Comparison of ENCODE assay signal across 8 cellular contexts in the genomic region with DNA sequence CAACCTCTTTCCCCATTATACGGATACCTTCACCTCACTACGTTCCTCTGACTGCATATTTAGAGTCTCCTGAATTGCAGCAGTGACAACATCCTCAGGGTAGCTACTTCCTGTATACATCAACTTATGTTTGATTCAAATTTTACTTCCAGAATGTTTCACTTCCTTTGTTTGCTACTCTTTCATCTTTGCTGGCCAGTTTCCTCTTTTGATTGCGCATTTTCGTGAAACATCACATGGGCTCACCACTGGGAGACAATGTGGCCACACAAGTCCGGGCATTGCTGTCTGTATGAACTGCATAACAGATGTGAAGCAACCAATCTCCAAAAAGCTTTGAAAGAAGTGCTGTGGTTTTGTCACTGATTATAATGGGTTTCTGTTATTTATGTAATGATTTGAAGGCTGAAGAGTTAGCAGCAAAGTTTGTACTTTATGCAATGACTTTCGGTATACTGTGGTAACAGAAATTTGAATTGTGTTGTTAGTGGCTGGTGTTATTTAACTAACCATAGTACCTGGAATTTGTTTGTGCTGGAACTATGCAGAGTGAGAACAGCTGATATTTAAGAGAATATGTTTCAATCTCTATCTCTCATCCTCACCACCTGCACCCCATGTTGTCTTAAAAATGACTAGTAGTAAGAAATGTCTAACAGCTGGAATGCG. TPM values are rescaled to one million over a fixed set of nuclear protein-coding genes. Genes with fewer than 3 reads are reported as not detected.
DNase-seq lines count a peak whose midpoint lies in the region; ATAC-seq and TF ChIP-seq lines count a peak whose summit lies in the region.

No MANE protein-coding gene starts in this region.

- POLR2A ChIA-PET in naive thymus-derived CD4-positive, alpha-beta T cell (lab: Charles Lee): no interaction called here

- H3K36me3 ChIP-seq in naive thymus-derived CD4-positive, alpha-beta T cell (ENCODE audit: control insufficient read depth in 2 of 3, insufficient read depth in 3 of 3, low read length in 3 of 3): no peaks in the 10 kb centered on the region

- TF ChIP-seq CTCF in GM10266 (IDR thresholded peaks at IDR 0.05; ENCODE audit: control insufficient read depth, insufficient read depth, low read depth, missing control alignments): no peak

- peak overlapping the region; percentile 82 for H3K27ac ChIP-seq in angular gyrus (ENCODE audit: low read depth, low read length)
- H3K27ac ChIP-seq in naive thymus-derived CD4-positive, alpha-beta T cell (ENCODE audit: low read depth, low read length): no peak overlapping the region

- no peaks in the 10 kb centered on the region for H3K9me3 ChIP-seq in naive thymus-derived CD4-positive, alpha-beta T cell (ENCODE audit: control insufficient read depth in 2 of 3, low read length in 3 of 3)

- no peaks in the 10 kb centered on the region for H3K27me3 ChIP-seq in naive thymus-derived CD4-positive, alpha-beta T cell (ENCODE audit: control insufficient read depth in 2 of 2, insufficient read depth in 2 of 2, low read length in 2 of 2)

- peaks cover 5 to 18% (median 17%) of the 10 kb centered on the region in 7 donors for H3K4me1 Mint-ChIP-seq in naive thymus-derived CD4-positive, alpha-beta T cell

- peak overlapping the region; percentile 1 for H3K4me3 ChIP-seq in naive thymus-derived CD4-positive, alpha-beta T cell (ENCODE audit: low read length)

- H3K36me3 Mint-ChIP-seq in naive thymus-derived CD4-positive, alpha-beta T cell: peaks cover 0 to 4% (median 0%) of the 10 kb centered on the region in 5 donors

- H3K27me3 Mint-ChIP-seq in naive thymus-derived CD4-positive, alpha-beta T cell: peaks cover 0 to 18% (median 13%) of the 10 kb centered on the region in 5 donors

- H3K4me3 Mint-ChIP-seq in naive thymus-derived CD4-positive, alpha-beta T cell: peak overlapping the region in 9 of 10 donors; percentile 23 to 86 (median 55)

- peaks cover 0 to 12% of the 10 kb centered on the region in 2 donors for H3K4me1 ChIP-seq in naive thymus-derived CD4-positive, alpha-beta T cell (ENCODE audit: control insufficient read depth in 2 of 2, insufficient read depth in 2 of 2, low read length in 2 of 2)

- CTCF ChIA-PET in naive thymus-derived CD4-positive, alpha-beta T cell (lab: Charles Lee): no interaction called here

- peak; percentile 29 for DNase-seq in GM10266 (ENCODE audit: extremely low spot score)
- DNase-seq in naive thymus-derived CD4-positive, alpha-beta T cell: peak in 7 of 9 donors; percentile 24 to 67 (median 57)
- no peak for DNase-seq in kidney glomerular epithelial cell (lab: John Stamatoyannopoulos, UW)
- DNase-seq in NCI-H524 (lab: John Stamatoyannopoulos, UW): no peak
- no peak for DNase-seq in dedifferentiated amniotic fluid mesenchymal stem cell (ENCODE audit: extremely low spot score)

- ATAC-seq in GM21367 (IDR thresholded peaks at IDR 0.05; ENCODE audit: unreplicated experiment) (peak; percentile 92), HG03565 (IDR thresholded peaks at IDR 0.05; ENCODE audit: unreplicated experiment) (peak; percentile 93)
- ATAC-seq in naive thymus-derived CD4-positive, alpha-beta T cell: peak; percentile 87

- H3K9me3 Mint-ChIP-seq in naive thymus-derived CD4-positive, alpha-beta T cell: no peaks in the 10 kb centered on the region

- intact Hi-C loops in naive thymus-derived CD4-positive, alpha-beta T cell (cut with micrococcal nuclease): no loop called here

- peak overlapping the region; percentile 11 to 83 (median 66) for H3K27ac Mint-ChIP-seq in naive thymus-derived CD4-positive, alpha-beta T cell

RNA-seq across cellular contexts. Expression of a gene that starts 7.4 kb away (rescaled TPM):
- total RNA-seq in naive thymus-derived CD4-positive, alpha-beta T cell: 1 to 10 TPM in 2 of 5 experiments, under 1 TPM in 3; 0.49 to 3.0 (median 0.57) TPM
- polyA plus RNA-seq in naive thymus-derived CD4-positive, alpha-beta T cell: 1 to 10 TPM in 1 of 2 donors, not detected in 1; 2.3 TPM

Comparison
In these comparisons a context has a peak if more than half of its experiments do, and no peak if none do; other contexts are left out.
1. DNase-seq: peak in GM10266 (single experiment) and naive thymus-derived CD4-positive, alpha-beta T cell (7 of 9); none in kidney glomerular epithelial cell (single experiment), NCI-H524 (0 of 2) and dedifferentiated amniotic fluid mesenchymal stem cell (single experiment).
2. Peak in every context shown above with its lines, with median percentiles within 50 percentile points of each other: ATAC-seq.